12 cellular contexts compared by ENCODE assay signal in the genomic region with DNA sequence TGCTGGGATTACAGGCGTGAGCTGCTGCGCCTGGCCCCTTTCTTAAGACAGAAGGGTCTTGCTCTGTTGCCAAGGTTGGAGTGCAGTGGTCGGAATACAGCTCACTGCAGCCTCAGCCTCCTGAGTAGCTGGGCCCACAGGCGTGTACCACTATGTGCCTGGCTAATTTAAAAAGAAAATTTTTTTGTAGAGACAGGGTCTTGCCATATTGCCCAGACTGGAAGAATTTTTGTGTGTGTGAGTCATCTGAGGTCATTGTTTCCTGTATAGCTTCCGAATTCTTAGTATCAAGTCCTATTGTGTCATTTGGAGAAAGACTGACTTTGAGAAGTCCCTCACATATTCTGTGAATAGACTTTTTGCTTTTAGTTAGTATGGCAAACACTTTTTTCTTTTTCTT. TPM values are rescaled to one million over a fixed set of nuclear protein-coding genes. Genes with fewer than 3 reads are reported as not detected.
A peak's percentile ranks its signal among the peaks of the same experiment; 100 is the strongest.
DNase-seq lines count a peak whose midpoint lies in the region; ATAC-seq and TF ChIP-seq lines count a peak whose summit lies in the region.
"Had no signal": no experiment of that assay in that cellular context is flagged by ENCODE, and none has a peak within 500 bp of the region (broad histone marks: within the 10 kb centered on the region; RNA-seq: fewer than 3 reads in every experiment).

No MANE protein-coding gene starts in this region.

- H3K36me3 Mint-ChIP-seq in activated CD4-positive, alpha-beta T cell treated with anti-CD3 and anti-CD28 coated beads for 36 hours (ENCODE audit: low read depth), result peaks cover 33% of the 10 kb centered on the region

- H3K27me3 Mint-ChIP-seq in activated CD4-positive, alpha-beta T cell treated with anti-CD3 and anti-CD28 coated beads for 36 hours, result no peaks in the 10 kb centered on the region

- H3K36me3 ChIP-seq in RWPE2 (ENCODE audit: low read depth), result peaks cover 7% of the 10 kb centered on the region; the same call in 1 of the 2 replicates
- H3K36me3 ChIP-seq in skeletal muscle satellite cell (ENCODE audit: insufficient read depth, low read length), result peaks cover 11% of the 10 kb centered on the region

- H3K27ac ChIP-seq in RWPE2 (ENCODE audit: poor library complexity, severe bottlenecking) (peak overlapping the region; percentile 56), caudate nucleus (ENCODE audit: low read depth, low read length) (no peak overlapping the region)
- H3K27ac ChIP-seq: 22Rv1, esophagus squamous epithelium had no signal

- H3K9ac ChIP-seq in skeletal muscle satellite cell (ENCODE audit: low read depth, low read length), result no peak overlapping the region

- ATAC-seq in activated CD4-positive, alpha-beta T cell treated with anti-CD3 and anti-CD28 coated beads for 36 hours, result peak; percentile 11
- no peak for ATAC-seq in RWPE2 (ENCODE audit: low read depth)
- no peak for ATAC-seq in GM18498 (IDR thresholded peaks at IDR 0.05; ENCODE audit: unreplicated experiment)
- no peak for ATAC-seq in GM19035 (IDR thresholded peaks at IDR 0.05; ENCODE audit: unreplicated experiment)
- ATAC-seq: mucosa of descending colon had no signal

- no peaks in the 10 kb centered on the region for H3K9me3 Mint-ChIP-seq in activated CD4-positive, alpha-beta T cell treated with anti-CD3 and anti-CD28 coated beads for 36 hours (ENCODE audit: low read depth)

- peak overlapping the region; percentile 83 for H3K27ac Mint-ChIP-seq in activated CD4-positive, alpha-beta T cell treated with anti-CD3 and anti-CD28 coated beads for 36 hours

- H3K9me3 ChIP-seq in RWPE2 (ENCODE audit: severe bottlenecking) (no peaks in the 10 kb centered on the region), skeletal muscle satellite cell (replicated peaks; ENCODE audit: low read length) (no peaks in the 10 kb centered on the region)
- H3K9me3 ChIP-seq: esophagus squamous epithelium, mucosa of descending colon had no signal

- peak overlapping the region; percentile 47 for H3K4me3 Mint-ChIP-seq in activated CD4-positive, alpha-beta T cell treated with anti-CD3 and anti-CD28 coated beads for 36 hours

- intact Hi-C loops in activated CD4-positive, alpha-beta T cell treated with anti-CD3 and anti-CD28 coated beads for 36 hours (cut with DNase I, micrococcal nuclease), result no loop called here

- CTCF ChIA-PET in activated CD4-positive, alpha-beta T cell treated with anti-CD3 and anti-CD28 coated beads for 36 hours (lab: Charles Lee), result interaction anchor here (1.4 to 1.8 kb wide), 3 partner anchors 9 to 15 kb away, joined by 4 to 5 read pairs (median 5); no protein-coding TSS in a partner anchor

- POLR2A ChIA-PET in activated CD4-positive, alpha-beta T cell treated with anti-CD3 and anti-CD28 coated beads for 36 hours (lab: Charles Lee), result interaction anchor here (0.7 kb wide), 1 partner anchor 134 kb away, joined by 4 read pairs; no protein-coding TSS in a partner anchor

- TF ChIP-seq CTCF in RWPE2 (IDR thresholded peaks at IDR 0.05; ENCODE audit: poor library complexity, severe bottlenecking), result no peak
- TF ChIP-seq CTCF in cardiac fibroblast (IDR thresholded peaks at IDR 0.05; ENCODE audit: low read depth, low read length), result no peak

- H3K27me3 ChIP-seq in RWPE2 (ENCODE audit: insufficient read depth, poor library complexity, severe bottlenecking) (no peaks in the 10 kb centered on the region), skeletal muscle satellite cell (ENCODE audit: control insufficient read depth, insufficient read depth, low read length) (no peaks in the 10 kb centered on the region)
- H3K27me3 ChIP-seq: esophagus squamous epithelium had no signal

- no peak for DNase-seq in activated CD4-positive, alpha-beta T cell treated with anti-CD3 and anti-CD28 coated beads for 36 hours
- no peak for DNase-seq in activated CD4-positive, alpha-beta T cell treated with anti-CD3 and anti-CD28 coated beads for 1 hour
- DNase-seq in RWPE2 (ENCODE audit: low spot score) (no peak), cardiac fibroblast (ENCODE audit: low read depth in 2 of 2) (peak; percentile 76 to 87), caudate nucleus (lab: John Stamatoyannopoulos, UW) (no peak)
- DNase-seq: esophagus squamous epithelium, NCI-H748 treated with DMSO at 0.1 percent for 48 hours had no signal

- peaks cover 36% of the 10 kb centered on the region for H3K4me1 ChIP-seq in RWPE2 (ENCODE audit: insufficient read depth, poor library complexity, severe bottlenecking)
- H3K4me1 ChIP-seq in skeletal muscle satellite cell (ENCODE audit: control insufficient read depth, insufficient read depth, low read length), result peaks cover 57% of the 10 kb centered on the region

- H3K4me3 ChIP-seq in RWPE2 (ENCODE audit: severe bottlenecking) (no peak overlapping the region), cardiac fibroblast (replicated peaks in 1 of 2; ENCODE audit: low read depth in 2 of 2, low read length in 2 of 2) (no peak overlapping the region), skeletal muscle satellite cell (ENCODE audit: low read length) (no peak overlapping the region)
- H3K4me3 ChIP-seq: esophagus squamous epithelium, mucosa of descending colon had no signal

- peak overlapping the region; percentile 20 for H3K4me2 ChIP-seq in skeletal muscle satellite cell (ENCODE audit: low read length)

- peaks cover 73% of the 10 kb centered on the region for H3K4me1 Mint-ChIP-seq in activated CD4-positive, alpha-beta T cell treated with anti-CD3 and anti-CD28 coated beads for 36 hours

RNA-seq across cellular contexts. Expression of a gene that starts 4.7 kb away (rescaled TPM):
- total RNA-seq in activated CD4-positive, alpha-beta T cell treated with anti-CD3 and anti-CD28 coated beads for 36 hours, result 100 to 1,000 TPM; 184 to 238 TPM
- total RNA-seq in skeletal muscle satellite cell (2012; rRNA removed), result 63.1 and 70.8 TPM in 2 replicates

RNA-seq across cellular contexts. Expression of a gene that starts 19.4 kb away (rescaled TPM):
- total RNA-seq in activated CD4-positive, alpha-beta T cell treated with anti-CD3 and anti-CD28 coated beads for 36 hours, result 10 to 100 TPM; 14.3 to 18.1 TPM
- total RNA-seq in skeletal muscle satellite cell (2012; rRNA removed), result 9.4 and 9.9 TPM in 2 replicates

Comparison
In these comparisons a context has a peak if more than half of its experiments do, and no peak if none do; other contexts are left out.
1. DNase-seq: peak in cardiac fibroblast (2 of 2); none in activated CD4-positive, alpha-beta T cell treated with anti-CD3 and anti-CD28 coated beads for 36 hours (single experiment), activated CD4-positive, alpha-beta T cell treated with anti-CD3 and anti-CD28 coated beads for 1 hour (single experiment), RWPE2 (single experiment) and caudate nucleus (0 of 61).